ENCODE assay signal across 26 cellular contexts in genomic region chr16:71904239-71904638, GRCh38. TPM values are rescaled to one million over a fixed set of nuclear protein-coding genes. Genes with fewer than 3 reads are reported as not detected.
A peak's percentile ranks its signal among the peaks of the same experiment; 100 is the strongest.
DNase-seq lines count a peak whose midpoint lies in the region; ATAC-seq, FAIRE-seq and TF ChIP-seq lines count a peak whose summit lies in the region.
"Had no signal": no experiment of that assay in that cellular context is flagged by ENCODE, and none has a peak within 500 bp of the region (broad histone marks: within the 10 kb centered on the region; RNA-seq: fewer than 3 reads in every experiment).

No MANE protein-coding gene starts in this region.

- H3K27me3 ChIP-seq in right atrium auricular region (no peaks in the 10 kb centered on the region), DND-41 (ENCODE audit: insufficient read depth, low read length, poor library complexity) (no peaks in the 10 kb centered on the region), K562 (ENCODE audit: control insufficient read depth in 2 of 2, insufficient read depth in 2 of 2, low read length in 2 of 2) (no peaks in the 10 kb centered on the region), neuronal stem cell (ENCODE audit: control insufficient read depth in 3 of 3, insufficient read depth in 3 of 3, low read depth in 1 of 3, low read length in 3 of 3) (no peaks in the 10 kb centered on the region), tibial artery (no peaks in the 10 kb centered on the region)

- no peak overlapping the region for H2BK120ac ChIP-seq in neuronal stem cell (ENCODE audit: low read depth, low read length)

- H3K9ac ChIP-seq in DND-41 (ENCODE audit: low read depth, low read length) (no peak overlapping the region), K562 (ENCODE audit: insufficient read depth in 1 of 2, low read depth in 2 of 2, low read length in 2 of 2) (no peak overlapping the region; a peak in 1 of 4 replicates), neuronal stem cell (ENCODE audit: low read depth, low read length, poor library complexity) (peak overlapping the region; percentile 50)

- H4K8ac ChIP-seq in neuronal stem cell (ENCODE audit: low read depth, low read length): no peak overlapping the region

- CTCF ChIA-PET in K562 (lab: Yijun Ruan, JAX; ENCODE audit: low intra/inter-chr PET ratio): no interaction called here

- no peak for TF ChIP-seq CTCF in right atrium auricular region (IDR thresholded peaks at IDR 0.05)
- no peak for TF ChIP-seq CTCF in DND-41 (IDR thresholded peaks at IDR 0.05; ENCODE audit: borderline replicate concordance, extremely low read depth, low read length, poor library complexity, severe bottlenecking)
- no peak for TF ChIP-seq CTCF in K562 (IDR thresholded peaks at IDR 0.05 in 2 of 3, conservative IDR thresholded peaks at IDR 0.05 in 1 of 3; ENCODE audit: insufficient read depth in 2 of 3, low read depth in 1 of 3, low read length in 3 of 3)
- no peak for TF ChIP-seq CTCF in tibial artery (IDR thresholded peaks at IDR 0.05)

- in situ Hi-C loops in K562 (cut with MboI): no loop called here

- TF ChIP-seq POLR2A in K562 (conservative IDR thresholded peaks at IDR 0.05): no peak

- H3K9me3 ChIP-seq in right atrium auricular region (no peaks in the 10 kb centered on the region), DND-41 (ENCODE audit: insufficient read depth, low read length, severe bottlenecking) (no peaks in the 10 kb centered on the region), K562 (replicated peaks; ENCODE audit: control insufficient read depth, insufficient read depth, low read depth, low read length) (no peaks in the 10 kb centered on the region), neuronal stem cell (replicated peaks in 1 of 2; ENCODE audit: control insufficient read depth in 2 of 2, insufficient read depth in 1 of 2, low read depth in 1 of 2, low read length in 2 of 2) (peaks cover 0 to 46% of the 10 kb centered on the region in 2 donors), tibial artery (no peaks in the 10 kb centered on the region)
- H3K9me3 ChIP-seq: prostate gland had no signal

- no peak overlapping the region for H3K14ac ChIP-seq in neuronal stem cell (ENCODE audit: low read length)

- H3K4me3 ChIP-seq in right atrium auricular region (no peak overlapping the region), DND-41 (ENCODE audit: low read depth in 1 of 2, low read length in 2 of 2) (no peak overlapping the region), K562 (no peak overlapping the region), neuronal stem cell (ENCODE audit: low read length in 2 of 2) (no peak overlapping the region), tibial artery (no peak overlapping the region)
- H3K4me3 ChIP-seq: GM23338, prostate gland had no signal

- no TSS peak for BruUV-seq in K562 (replicated peaks; lab: Mats Ljungman, UMichigan)

- peaks cover 4% of the 10 kb centered on the region for H3K79me1 ChIP-seq in neuronal stem cell (ENCODE audit: low read depth, low read length)

- H3K18ac ChIP-seq in neuronal stem cell (ENCODE audit: low read length): no peak overlapping the region

- POLR2A ChIA-PET in K562 (lab: Yijun Ruan, JAX): interaction anchor here (0.6 to 1.2 kb wide), 4 partner anchors 8 to 15 kb away, joined by 3 to 8 read pairs (median 3); no protein-coding TSS in a partner anchor

- DNase-seq in right atrium auricular region (ENCODE audit: low spot score) (no peak), left cardiac atrium (no peak), DND-41 (no peak), K562 (ENCODE audit: extremely low read depth in 1 of 4, low spot score in 3 of 4) (no peak), neuronal stem cell (ENCODE audit: low spot score) (no peak), AG08396 (ENCODE audit: low spot score) (no peak), tibial artery (no peak)
- no peak for DNase-seq in activated effector memory CD4-positive, alpha-beta T cell treated with anti-CD3 and anti-CD28 coated beads, Interleukin-2, amount 50 U/mL, for 16 hours
- DNase-seq: activated CD4-positive, alpha-beta T cell treated with anti-CD3 and anti-CD28 coated beads for 1 hour; activated gamma-delta T cell treated with Interleukin-2 at 50 U/mL for 16 hours; central memory CD4-positive, alpha-beta T cell; dermis blood vessel endothelial cell; DMS79 treated with DMSO at 0.1 percent for 48 hours; GF-D8; HFFc6; left ventricle myocardium superior; NCI-H1092 treated with DMSO at 0.1 percent for 48 hours; NCI-H1930; NCI-H524; nucleus accumbens; OCI-M1; stimulated activated CD4-positive, alpha-beta T cell treated with anti-CD3 and anti-CD28 coated beads, Interleukin-4, amount 100 ng/mL, for 1 hour had no signal

- H3K36me3 ChIP-seq in right atrium auricular region: no peaks in the 10 kb centered on the region
- H3K36me3 ChIP-seq in DND-41 (ENCODE audit: insufficient read depth, low read length): peaks cover 8% of the 10 kb centered on the region
- peaks cover 24% of the 10 kb centered on the region for H3K36me3 ChIP-seq in K562 (ENCODE audit: control insufficient read depth, insufficient read depth, low read length)
- peaks cover 7 to 71% of the 10 kb centered on the region in 2 donors for H3K36me3 ChIP-seq in neuronal stem cell (replicated peaks in 1 of 2; ENCODE audit: control insufficient read depth in 2 of 2, insufficient read depth in 2 of 2, low read length in 2 of 2)
- H3K36me3 ChIP-seq in tibial artery: peaks cover 0 to 2% (median 0%) of the 10 kb centered on the region in 3 donors
- H3K36me3 ChIP-seq: prostate gland had no signal

- H3K9me1 ChIP-seq in K562 (ENCODE audit: control insufficient read depth, insufficient read depth, low read length): no peaks in the 10 kb centered on the region

- H3K23ac ChIP-seq in neuronal stem cell (ENCODE audit: low read depth, low read length, poor library complexity): no peak overlapping the region

- no peak overlapping the region for H2AK5ac ChIP-seq in neuronal stem cell (ENCODE audit: low read depth, low read length)

- H2BK15ac ChIP-seq in neuronal stem cell (ENCODE audit: low read length): no peak overlapping the region

- no peak overlapping the region for H2BK5ac ChIP-seq in neuronal stem cell (ENCODE audit: low read length)

- H3K4me1 ChIP-seq in right atrium auricular region (peaks cover 0 to 64% of the 10 kb centered on the region in 2 donors), DND-41 (ENCODE audit: insufficient read depth, low read length) (peaks cover 11% of the 10 kb centered on the region), K562 (replicated peaks in 1 of 2; ENCODE audit: control insufficient read depth in 2 of 2, insufficient read depth in 2 of 2, low read length in 2 of 2) (peaks cover 0 to 4% of the 10 kb centered on the region in 2 experiments; a peak in 2 of 5 replicates), neuronal stem cell (ENCODE audit: control insufficient read depth in 2 of 2, insufficient read depth in 1 of 2, low read depth in 1 of 2, low read length in 2 of 2) (no peaks in the 10 kb centered on the region), tibial artery (peaks cover 0 to 86% (median 23%) of the 10 kb centered on the region in 4 donors)
- H3K4me1 ChIP-seq: prostate gland had no signal

- intact Hi-C loops in left cardiac atrium (cut with DNase I) (no loop called here), K562 (cut with micrococcal nuclease) (no loop called here), tibial artery (cut with DNase I; ENCODE audit: low total_unique reads) (no loop called here)

- H2BK12ac ChIP-seq in neuronal stem cell (ENCODE audit: low read length): no peak overlapping the region

- 0 out of 2 replicates have a peak overlapping the region, but pooled peaks have one; percentile 7 for H3K4me2 ChIP-seq in DND-41 (ENCODE audit: insufficient read depth, low read length)
- H3K4me2 ChIP-seq in K562 (ENCODE audit: insufficient read depth, low read length): no peak overlapping the region
- no peak overlapping the region for H3K4me2 ChIP-seq in neuronal stem cell (ENCODE audit: insufficient read depth, low read length, poor library complexity, severe bottlenecking)
- H3K4me2 ChIP-seq: GM23338 had no signal

- no peak for TF ChIP-seq RAD21 in K562 (CRISPR knock-in tag; conservative IDR thresholded peaks at IDR 0.05 in 1 of 2, IDR thresholded peaks at IDR 0.05 in 1 of 2)

- no peak for TF ChIP-seq EP300 in K562 (IDR thresholded peaks at IDR 0.05; ENCODE audit: low read length)

- peaks cover 88% of the 10 kb centered on the region for H4K20me1 ChIP-seq in DND-41 (ENCODE audit: insufficient read depth, low read length)
- peaks cover 29% of the 10 kb centered on the region; the same call in 1 of the 2 replicates for H4K20me1 ChIP-seq in K562 (replicated peaks; ENCODE audit: control insufficient read depth, insufficient read depth, low read length)

- no peak overlapping the region for H2AFZ ChIP-seq in DND-41 (ENCODE audit: low read depth, low read length)
- no peak overlapping the region for H2AFZ ChIP-seq in K562 (ENCODE audit: low read depth, low read length)
- no peak overlapping the region for H2AFZ ChIP-seq in neuronal stem cell (ENCODE audit: low read length)
- H2AFZ ChIP-seq: GM23338 had no signal

- no peak overlapping the region for H4K91ac ChIP-seq in neuronal stem cell (ENCODE audit: low read depth, low read length, poor library complexity)

- no peak for FAIRE-seq in K562 (lab: Jason Lieb, UNC)
- FAIRE-seq: islet of Langerhans had no signal

- H3K4ac ChIP-seq in neuronal stem cell (ENCODE audit: low read length): no peak overlapping the region

- 87% methylated on average over 9 of the region's 9 CpGs for WGBS in K562 (ENCODE audit: insufficient coverage, low coverage, missing lambda C conversion rate)
- no CpG with 5 or more reads among the region's 9 CpGs for WGBS in neuronal stem cell (ENCODE audit: extremely low coverage in 2 of 2, insufficient read length in 2 of 2, insufficient replicate concordance in 1 of 2), 2 donors

- H3K27ac ChIP-seq in right atrium auricular region (peak overlapping the region; percentile 60 to 66), DND-41 (ENCODE audit: low read length) (no peak overlapping the region), K562 (ENCODE audit: extremely low read depth, low read depth, low read length) (no peak overlapping the region), neuronal stem cell (replicated peaks; ENCODE audit: low read length) (no peak overlapping the region), tibial artery (no peak overlapping the region)
- H3K27ac ChIP-seq: prostate gland had no signal

- ATAC-seq in left cardiac atrium: no peak
- ATAC-seq in DND-41 (ENCODE audit: insufficient read depth, low read depth): no peak
- no peak for ATAC-seq in K562
- ATAC-seq: esophagus mucosa, GM23338 had no signal

- H3K79me2 ChIP-seq in DND-41 (ENCODE audit: insufficient read depth, low read length) (peaks cover 100% of the 10 kb centered on the region), K562 (ENCODE audit: control insufficient read depth, insufficient read depth, low read length) (peaks cover 99% of the 10 kb centered on the region)

RNA-seq across cellular contexts. Expression of gene IST1, which starts 8.9 kb away (rescaled TPM):
- 100 to 1,000 TPM; 140 to 150 TPM for total RNA-seq in right atrium auricular region
- total RNA-seq in left cardiac atrium: 100 to 1,000 TPM; 117 to 138 TPM
- total RNA-seq in K562 (2011; cell fraction: chromatin; rRNA removed; ENCODE audit: low replicate concordance): 321 and 402 TPM in 2 replicates
- 169 and 192 TPM in 2 replicates for total RNA-seq in K562 (2011; cell fraction: nucleolus; rRNA removed)
- total RNA-seq in K562 (2011; cell fraction: nucleoplasm; rRNA removed): 213 and 226 TPM in 2 replicates
- 135 and 153 TPM in 2 replicates for total RNA-seq in K562 (2014; rRNA removed)
- total RNA-seq in K562 (2014; rRNA removed; fragmentation: Illumina TruSeq; extraction: Trizol): 188 and 204 TPM in 2 replicates
- total RNA-seq in K562 (2015; rRNA removed; fragmentation: Illumina TruSeq; extraction: Trizol): 153 and 168 TPM in 2 replicates
- total RNA-seq in K562 (2021): 149 and 170 TPM in 2 replicates
- 324 and 334 TPM in 2 replicates for polyA plus RNA-seq in K562 (2011; rRNA removed)
- polyA plus RNA-seq in K562 (2011; cell fraction: cytosol; rRNA removed): 165 and 213 TPM in 2 replicates
- 300 and 415 TPM in 2 replicates for polyA plus RNA-seq in K562 (2011; cell fraction: nucleus; rRNA removed)
- polyA plus RNA-seq in K562 (2012): 129 and 162 TPM in 2 replicates
- polyA plus RNA-seq in K562 (2014; fragmentation: Illumina TruSeq; extraction: Trizol): 188 and 218 TPM in 2 replicates
- polyA plus RNA-seq in K562 (2014; fragmentation: Nextera tagmentation; extraction: Ambion mirVana): 100 to 1,000 TPM; 139 to 257 TPM
- polyA plus RNA-seq in K562 (2014; rRNA removed): 161 and 200 TPM in 2 replicates
- 226 and 231 TPM in 2 replicates for polyA minus RNA-seq in K562 (2011; rRNA and poly(A)+ RNA removed)
- polyA minus RNA-seq in K562 (2011; cell fraction: cytosol; rRNA and poly(A)+ RNA removed): 69.0 and 84.1 TPM in 2 replicates
- polyA minus RNA-seq in K562 (2011; cell fraction: nucleus; rRNA and poly(A)+ RNA removed): 62.7 and 172 TPM in 2 replicates
- 152 TPM for polyA plus RNA-seq in neuronal stem cell (2013, experiment 1 of 2)
- 149 TPM for polyA plus RNA-seq in neuronal stem cell (2013, experiment 2 of 2)

RNA-seq across cellular contexts. Expression of gene ZNF821, which starts 20.3 kb away (rescaled TPM):
- total RNA-seq in right atrium auricular region: 1 to 10 TPM; 2.6 to 8.9 TPM
- 1 to 10 TPM; 3.6 to 5.7 TPM for total RNA-seq in left cardiac atrium
- total RNA-seq in K562 (2011; cell fraction: chromatin; rRNA removed; ENCODE audit: low replicate concordance): 5.8 and 6.2 TPM in 2 replicates
- 5.0 and 7.7 TPM in 2 replicates for total RNA-seq in K562 (2011; cell fraction: nucleolus; rRNA removed)
- 4.9 and 6.8 TPM in 2 replicates for total RNA-seq in K562 (2011; cell fraction: nucleoplasm; rRNA removed)
- total RNA-seq in K562 (2014; rRNA removed): 4.7 and 5.3 TPM in 2 replicates
- 2.8 and 3.7 TPM in 2 replicates for total RNA-seq in K562 (2014; rRNA removed; fragmentation: Illumina TruSeq; extraction: Trizol)
- 3.7 and 3.9 TPM in 2 replicates for total RNA-seq in K562 (2015; rRNA removed; fragmentation: Illumina TruSeq; extraction: Trizol)
- 4.4 and 5.6 TPM in 2 replicates for total RNA-seq in K562 (2021)
- polyA plus RNA-seq in K562 (2011; rRNA removed): 3.0 and 4.2 TPM in 2 replicates
- polyA plus RNA-seq in K562 (2011; cell fraction: cytosol; rRNA removed): 4.1 and 4.9 TPM in 2 replicates
- 4.4 and 5.3 TPM in 2 replicates for polyA plus RNA-seq in K562 (2011; cell fraction: nucleus; rRNA removed)
- 3.4 and 4.2 TPM in 2 replicates for polyA plus RNA-seq in K562 (2012)
- polyA plus RNA-seq in K562 (2014; fragmentation: Illumina TruSeq; extraction: Trizol): 3.6 and 4.2 TPM in 2 replicates
- polyA plus RNA-seq in K562 (2014; fragmentation: Nextera tagmentation; extraction: Ambion mirVana): under 1 TPM; 0.38 to 0.51 TPM
- polyA plus RNA-seq in K562 (2014; rRNA removed): 3.1 and 7.7 TPM in 2 replicates
- 3.6 and 4.8 TPM in 2 replicates for polyA minus RNA-seq in K562 (2011; rRNA and poly(A)+ RNA removed)
- polyA minus RNA-seq in K562 (2011; cell fraction: cytosol; rRNA and poly(A)+ RNA removed): 1.8 and 6.9 TPM in 2 replicates
- polyA minus RNA-seq in K562 (2011; cell fraction: nucleus; rRNA and poly(A)+ RNA removed): 2.8 and 5.0 TPM in 2 replicates
- 11.3 TPM for polyA plus RNA-seq in neuronal stem cell (2013, experiment 1 of 2)
- polyA plus RNA-seq in neuronal stem cell (2013, experiment 2 of 2): 10.8 TPM

RNA-seq across cellular contexts. Expression of gene ATXN1L, which starts 58.5 kb away (rescaled TPM):
- total RNA-seq in right atrium auricular region (10 to 100 TPM; 13.6 to 23.7 TPM), left cardiac atrium (10 to 100 TPM; 16.8 to 21.4 TPM), K562 (2014; rRNA removed) (5.4 and 5.7 TPM in 2 replicates), K562 (2014; rRNA removed; fragmentation: Illumina TruSeq; extraction: Trizol) (8.2 and 9.1 TPM in 2 replicates), K562 (2015; rRNA removed; fragmentation: Illumina TruSeq; extraction: Trizol) (8.9 and 9.3 TPM in 2 replicates), K562 (2021) (10.9 and 11.3 TPM in 2 replicates)
- 29.1 and 29.4 TPM in 2 replicates for total RNA-seq in K562 (2011; cell fraction: chromatin; rRNA removed; ENCODE audit: low replicate concordance)
- total RNA-seq in K562 (2011; cell fraction: nucleolus; rRNA removed): 18.2 and 22.7 TPM in 2 replicates
- total RNA-seq in K562 (2011; cell fraction: nucleoplasm; rRNA removed): 24.7 and 32.0 TPM in 2 replicates
- polyA plus RNA-seq in K562 (2011; rRNA removed) (10.2 and 10.5 TPM in 2 replicates), K562 (2014; fragmentation: Illumina TruSeq; extraction: Trizol) (9.0 and 9.7 TPM in 2 replicates), K562 (2014; fragmentation: Nextera tagmentation; extraction: Ambion mirVana) (1 to 10 TPM; 1.4 to 2.4 TPM), K562 (2014; rRNA removed) (8.3 and 10.6 TPM in 2 replicates)
- polyA plus RNA-seq in K562 (2011; cell fraction: cytosol; rRNA removed): 7.4 and 10.1 TPM in 2 replicates
- polyA plus RNA-seq in K562 (2011; cell fraction: nucleus; rRNA removed): 20.8 and 21.1 TPM in 2 replicates
- 6.4 and 8.2 TPM in 2 replicates for polyA plus RNA-seq in K562 (2012)
- 12.6 and 13.2 TPM in 2 replicates for polyA minus RNA-seq in K562 (2011; rRNA and poly(A)+ RNA removed)
- polyA minus RNA-seq in K562 (2011; cell fraction: cytosol; rRNA and poly(A)+ RNA removed): 4.0 and 4.6 TPM in 2 replicates
- 10.5 and 13.4 TPM in 2 replicates for polyA minus RNA-seq in K562 (2011; cell fraction: nucleus; rRNA and poly(A)+ RNA removed)
- 11.0 TPM for polyA plus RNA-seq in neuronal stem cell (2013, experiment 1 of 2)
- 10.9 TPM for polyA plus RNA-seq in neuronal stem cell (2013, experiment 2 of 2)

Comparison
In these comparisons a context has a peak if more than half of its experiments do, and no peak if none do; other contexts are left out.
1. H3K27ac ChIP-seq: peak in right atrium auricular region (2 of 2); none in DND-41 (single experiment), K562 (single experiment), neuronal stem cell (single experiment) and tibial artery (0 of 2).